1 cellular context compared by ENCODE assay signal in the genomic region with DNA sequence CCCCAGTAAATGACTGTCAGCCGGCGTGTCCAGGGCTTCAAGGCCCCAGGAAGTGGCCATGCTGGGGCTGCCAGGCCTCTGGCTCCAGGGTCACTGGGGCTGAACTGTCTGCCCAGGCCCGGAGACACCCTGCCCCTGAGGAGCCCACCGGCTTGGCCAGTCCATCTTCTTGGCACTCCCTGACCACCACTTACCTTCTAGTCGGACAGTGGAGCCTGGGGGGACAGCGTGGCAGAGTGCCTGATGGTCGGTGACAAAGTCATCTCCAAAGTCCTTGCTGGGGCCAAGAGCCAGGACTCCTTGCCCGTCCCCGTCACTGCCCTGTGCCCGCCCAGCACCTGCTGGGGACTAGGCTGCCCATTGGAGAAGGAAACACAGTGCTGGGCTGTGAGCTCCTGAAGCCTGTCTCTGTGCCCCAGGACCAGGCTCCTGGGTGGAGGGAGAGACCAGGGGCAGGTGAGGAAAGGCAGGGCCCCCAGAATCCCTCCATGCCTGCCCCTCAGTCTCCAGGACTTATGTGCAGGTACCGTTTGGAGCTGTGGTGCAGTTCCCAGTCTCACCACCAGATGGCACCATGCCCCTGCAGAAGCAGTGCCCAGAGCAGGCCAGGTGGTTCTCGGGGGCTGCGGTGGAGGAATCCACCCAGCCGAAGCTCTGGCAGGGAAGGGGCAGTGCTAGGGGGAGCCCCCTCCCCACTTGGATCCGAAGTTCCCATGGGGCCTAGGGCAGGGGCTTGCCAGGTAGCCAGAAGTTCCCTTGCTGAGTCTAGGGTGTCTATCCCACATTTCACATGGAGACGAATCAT.
TF ChIP-seq lines count a peak whose summit lies in the region.

No MANE protein-coding gene starts in this region.

TF ChIP-seq in K562, 482 proteins besides CTCF, POLR2A, EP300 and RAD21 (continued from another document and continues in another):
- TF ChIP-seq, protein P1, sequence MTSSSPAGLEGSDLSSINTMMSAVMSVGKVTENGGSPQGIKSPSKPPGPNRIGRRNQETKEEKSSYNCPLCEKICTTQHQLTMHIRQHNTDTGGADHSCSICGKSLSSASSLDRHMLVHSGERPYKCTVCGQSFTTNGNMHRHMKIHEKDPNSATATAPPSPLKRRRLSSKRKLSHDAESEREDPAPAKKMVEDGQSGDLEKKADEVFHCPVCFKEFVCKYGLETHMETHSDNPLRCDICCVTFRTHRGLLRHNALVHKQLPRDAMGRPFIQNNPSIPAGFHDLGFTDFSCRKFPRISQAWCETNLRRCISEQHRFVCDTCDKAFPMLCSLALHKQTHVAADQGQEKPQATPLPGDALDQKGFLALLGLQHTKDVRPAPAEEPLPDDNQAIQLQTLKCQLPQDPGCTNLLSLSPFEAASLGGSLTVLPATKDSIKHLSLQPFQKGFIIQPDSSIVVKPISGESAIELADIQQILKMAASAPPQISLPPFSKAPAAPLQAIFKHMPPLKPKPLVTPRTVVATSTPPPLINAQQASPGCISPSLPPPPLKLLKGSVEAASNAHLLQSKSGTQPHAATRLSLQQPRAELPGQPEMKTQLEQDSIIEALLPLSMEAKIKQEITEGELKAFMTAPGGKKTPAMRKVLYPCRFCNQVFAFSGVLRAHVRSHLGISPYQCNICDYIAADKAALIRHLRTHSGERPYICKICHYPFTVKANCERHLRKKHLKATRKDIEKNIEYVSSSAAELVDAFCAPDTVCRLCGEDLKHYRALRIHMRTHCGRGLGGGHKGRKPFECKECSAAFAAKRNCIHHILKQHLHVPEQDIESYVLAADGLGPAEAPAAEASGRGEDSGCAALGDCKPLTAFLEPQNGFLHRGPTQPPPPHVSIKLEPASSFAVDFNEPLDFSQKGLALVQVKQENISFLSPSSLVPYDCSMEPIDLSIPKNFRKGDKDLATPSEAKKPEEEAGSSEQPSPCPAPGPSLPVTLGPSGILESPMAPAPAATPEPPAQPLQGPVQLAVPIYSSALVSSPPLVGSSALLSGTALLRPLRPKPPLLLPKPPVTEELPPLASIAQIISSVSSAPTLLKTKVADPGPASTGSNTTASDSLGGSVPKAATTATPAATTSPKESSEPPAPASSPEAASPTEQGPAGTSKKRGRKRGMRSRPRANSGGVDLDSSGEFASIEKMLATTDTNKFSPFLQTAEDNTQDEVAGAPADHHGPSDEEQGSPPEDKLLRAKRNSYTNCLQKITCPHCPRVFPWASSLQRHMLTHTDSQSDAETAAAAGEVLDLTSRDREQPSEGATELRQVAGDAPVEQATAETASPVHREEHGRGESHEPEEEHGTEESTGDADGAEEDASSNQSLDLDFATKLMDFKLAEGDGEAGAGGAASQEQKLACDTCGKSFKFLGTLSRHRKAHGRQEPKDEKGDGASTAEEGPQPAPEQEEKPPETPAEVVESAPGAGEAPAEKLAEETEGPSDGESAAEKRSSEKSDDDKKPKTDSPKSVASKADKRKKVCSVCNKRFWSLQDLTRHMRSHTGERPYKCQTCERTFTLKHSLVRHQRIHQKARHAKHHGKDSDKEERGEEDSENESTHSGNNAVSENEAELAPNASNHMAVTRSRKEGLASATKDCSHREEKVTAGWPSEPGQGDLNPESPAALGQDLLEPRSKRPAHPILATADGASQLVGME (CRISPR knock-in tag; IDR thresholded peaks at IDR 0.05) = peak; percentile 94
- TF ChIP-seq, protein P2, sequence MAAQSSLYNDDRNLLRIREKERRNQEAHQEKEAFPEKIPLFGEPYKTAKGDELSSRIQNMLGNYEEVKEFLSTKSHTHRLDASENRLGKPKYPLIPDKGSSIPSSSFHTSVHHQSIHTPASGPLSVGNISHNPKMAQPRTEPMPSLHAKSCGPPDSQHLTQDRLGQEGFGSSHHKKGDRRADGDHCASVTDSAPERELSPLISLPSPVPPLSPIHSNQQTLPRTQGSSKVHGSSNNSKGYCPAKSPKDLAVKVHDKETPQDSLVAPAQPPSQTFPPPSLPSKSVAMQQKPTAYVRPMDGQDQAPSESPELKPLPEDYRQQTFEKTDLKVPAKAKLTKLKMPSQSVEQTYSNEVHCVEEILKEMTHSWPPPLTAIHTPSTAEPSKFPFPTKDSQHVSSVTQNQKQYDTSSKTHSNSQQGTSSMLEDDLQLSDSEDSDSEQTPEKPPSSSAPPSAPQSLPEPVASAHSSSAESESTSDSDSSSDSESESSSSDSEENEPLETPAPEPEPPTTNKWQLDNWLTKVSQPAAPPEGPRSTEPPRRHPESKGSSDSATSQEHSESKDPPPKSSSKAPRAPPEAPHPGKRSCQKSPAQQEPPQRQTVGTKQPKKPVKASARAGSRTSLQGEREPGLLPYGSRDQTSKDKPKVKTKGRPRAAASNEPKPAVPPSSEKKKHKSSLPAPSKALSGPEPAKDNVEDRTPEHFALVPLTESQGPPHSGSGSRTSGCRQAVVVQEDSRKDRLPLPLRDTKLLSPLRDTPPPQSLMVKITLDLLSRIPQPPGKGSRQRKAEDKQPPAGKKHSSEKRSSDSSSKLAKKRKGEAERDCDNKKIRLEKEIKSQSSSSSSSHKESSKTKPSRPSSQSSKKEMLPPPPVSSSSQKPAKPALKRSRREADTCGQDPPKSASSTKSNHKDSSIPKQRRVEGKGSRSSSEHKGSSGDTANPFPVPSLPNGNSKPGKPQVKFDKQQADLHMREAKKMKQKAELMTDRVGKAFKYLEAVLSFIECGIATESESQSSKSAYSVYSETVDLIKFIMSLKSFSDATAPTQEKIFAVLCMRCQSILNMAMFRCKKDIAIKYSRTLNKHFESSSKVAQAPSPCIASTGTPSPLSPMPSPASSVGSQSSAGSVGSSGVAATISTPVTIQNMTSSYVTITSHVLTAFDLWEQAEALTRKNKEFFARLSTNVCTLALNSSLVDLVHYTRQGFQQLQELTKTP (IDR thresholded peaks at IDR 0.05; ENCODE audit: low read depth in 1 of 2, partially characterized antibody in 2 of 2) = no peak
- TF ChIP-seq, protein P3, sequence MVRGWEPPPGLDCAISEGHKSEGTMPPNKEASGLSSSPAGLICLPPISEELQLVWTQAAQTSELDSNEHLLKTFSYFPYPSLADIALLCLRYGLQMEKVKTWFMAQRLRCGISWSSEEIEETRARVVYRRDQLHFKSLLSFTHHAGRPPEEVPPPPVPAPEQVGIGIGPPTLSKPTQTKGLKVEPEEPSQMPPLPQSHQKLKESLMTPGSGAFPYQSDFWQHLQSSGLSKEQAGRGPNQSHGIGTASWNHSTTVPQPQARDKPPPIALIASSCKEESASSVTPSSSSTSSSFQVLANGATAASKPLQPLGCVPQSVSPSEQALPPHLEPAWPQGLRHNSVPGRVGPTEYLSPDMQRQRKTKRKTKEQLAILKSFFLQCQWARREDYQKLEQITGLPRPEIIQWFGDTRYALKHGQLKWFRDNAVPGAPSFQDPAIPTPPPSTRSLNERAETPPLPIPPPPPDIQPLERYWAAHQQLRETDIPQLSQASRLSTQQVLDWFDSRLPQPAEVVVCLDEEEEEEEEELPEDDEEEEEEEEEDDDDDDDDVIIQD (CRISPR knock-in tag; IDR thresholded peaks at IDR 0.05) = no peak; the same call in 1 of the 2 replicates
- TF ChIP-seq, protein P4, sequence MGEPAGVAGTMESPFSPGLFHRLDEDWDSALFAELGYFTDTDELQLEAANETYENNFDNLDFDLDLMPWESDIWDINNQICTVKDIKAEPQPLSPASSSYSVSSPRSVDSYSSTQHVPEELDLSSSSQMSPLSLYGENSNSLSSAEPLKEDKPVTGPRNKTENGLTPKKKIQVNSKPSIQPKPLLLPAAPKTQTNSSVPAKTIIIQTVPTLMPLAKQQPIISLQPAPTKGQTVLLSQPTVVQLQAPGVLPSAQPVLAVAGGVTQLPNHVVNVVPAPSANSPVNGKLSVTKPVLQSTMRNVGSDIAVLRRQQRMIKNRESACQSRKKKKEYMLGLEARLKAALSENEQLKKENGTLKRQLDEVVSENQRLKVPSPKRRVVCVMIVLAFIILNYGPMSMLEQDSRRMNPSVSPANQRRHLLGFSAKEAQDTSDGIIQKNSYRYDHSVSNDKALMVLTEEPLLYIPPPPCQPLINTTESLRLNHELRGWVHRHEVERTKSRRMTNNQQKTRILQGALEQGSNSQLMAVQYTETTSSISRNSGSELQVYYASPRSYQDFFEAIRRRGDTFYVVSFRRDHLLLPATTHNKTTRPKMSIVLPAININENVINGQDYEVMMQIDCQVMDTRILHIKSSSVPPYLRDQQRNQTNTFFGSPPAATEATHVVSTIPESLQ (CRISPR knock-in tag; IDR thresholded peaks at IDR 0.05) = no peak
- no peak for TF ChIP-seq ZZZ3 (IDR thresholded peaks at IDR 0.05)
- TF ChIP-seq ZNF174 (CRISPR knock-in tag; IDR thresholded peaks at IDR 0.05) = no peak
- TF ChIP-seq CEBPG (CRISPR knock-in tag; IDR thresholded peaks at IDR 0.05) = 0 out of 2 replicates have a peak, but pooled peaks have one; percentile 35
- no peak for TF ChIP-seq CEBPG (tag; conservative IDR thresholded peaks at IDR 0.05 in 1 of 2, IDR thresholded peaks at IDR 0.05 in 1 of 2)
- peak; percentile 18; the same call in 1 of the 2 replicates for TF ChIP-seq PTBP1 (IDR thresholded peaks at IDR 0.05; ENCODE audit: low read depth, low read length)
- TF ChIP-seq SP2 (IDR thresholded peaks at IDR 0.05; ENCODE audit: extremely low read depth, low read depth, low read length, poor library complexity, severe bottlenecking) = no peak
- no peak for TF ChIP-seq ZNF408 (CRISPR knock-in tag; IDR thresholded peaks at IDR 0.05; ENCODE audit: low read depth)
- TF ChIP-seq PHF8 (IDR thresholded peaks at IDR 0.05; ENCODE audit: borderline replicate concordance, low read length) = no peak
- TF ChIP-seq, protein P5, sequence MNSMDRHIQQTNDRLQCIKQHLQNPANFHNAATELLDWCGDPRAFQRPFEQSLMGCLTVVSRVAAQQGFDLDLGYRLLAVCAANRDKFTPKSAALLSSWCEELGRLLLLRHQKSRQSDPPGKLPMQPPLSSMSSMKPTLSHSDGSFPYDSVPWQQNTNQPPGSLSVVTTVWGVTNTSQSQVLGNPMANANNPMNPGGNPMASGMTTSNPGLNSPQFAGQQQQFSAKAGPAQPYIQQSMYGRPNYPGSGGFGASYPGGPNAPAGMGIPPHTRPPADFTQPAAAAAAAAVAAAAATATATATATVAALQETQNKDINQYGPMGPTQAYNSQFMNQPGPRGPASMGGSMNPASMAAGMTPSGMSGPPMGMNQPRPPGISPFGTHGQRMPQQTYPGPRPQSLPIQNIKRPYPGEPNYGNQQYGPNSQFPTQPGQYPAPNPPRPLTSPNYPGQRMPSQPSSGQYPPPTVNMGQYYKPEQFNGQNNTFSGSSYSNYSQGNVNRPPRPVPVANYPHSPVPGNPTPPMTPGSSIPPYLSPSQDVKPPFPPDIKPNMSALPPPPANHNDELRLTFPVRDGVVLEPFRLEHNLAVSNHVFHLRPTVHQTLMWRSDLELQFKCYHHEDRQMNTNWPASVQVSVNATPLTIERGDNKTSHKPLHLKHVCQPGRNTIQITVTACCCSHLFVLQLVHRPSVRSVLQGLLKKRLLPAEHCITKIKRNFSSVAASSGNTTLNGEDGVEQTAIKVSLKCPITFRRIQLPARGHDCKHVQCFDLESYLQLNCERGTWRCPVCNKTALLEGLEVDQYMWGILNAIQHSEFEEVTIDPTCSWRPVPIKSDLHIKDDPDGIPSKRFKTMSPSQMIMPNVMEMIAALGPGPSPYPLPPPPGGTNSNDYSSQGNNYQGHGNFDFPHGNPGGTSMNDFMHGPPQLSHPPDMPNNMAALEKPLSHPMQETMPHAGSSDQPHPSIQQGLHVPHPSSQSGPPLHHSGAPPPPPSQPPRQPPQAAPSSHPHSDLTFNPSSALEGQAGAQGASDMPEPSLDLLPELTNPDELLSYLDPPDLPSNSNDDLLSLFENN (IDR thresholded peaks at IDR 0.05; ENCODE audit: low read depth in 2 of 2, low read length in 2 of 2) = peak in 1 of 2 experiments; percentile 76; a peak in 2 of 4 replicates
- no peak for TF ChIP-seq ZNF668 (CRISPR knock-in tag; IDR thresholded peaks at IDR 0.05)
- TF ChIP-seq, protein P6, sequence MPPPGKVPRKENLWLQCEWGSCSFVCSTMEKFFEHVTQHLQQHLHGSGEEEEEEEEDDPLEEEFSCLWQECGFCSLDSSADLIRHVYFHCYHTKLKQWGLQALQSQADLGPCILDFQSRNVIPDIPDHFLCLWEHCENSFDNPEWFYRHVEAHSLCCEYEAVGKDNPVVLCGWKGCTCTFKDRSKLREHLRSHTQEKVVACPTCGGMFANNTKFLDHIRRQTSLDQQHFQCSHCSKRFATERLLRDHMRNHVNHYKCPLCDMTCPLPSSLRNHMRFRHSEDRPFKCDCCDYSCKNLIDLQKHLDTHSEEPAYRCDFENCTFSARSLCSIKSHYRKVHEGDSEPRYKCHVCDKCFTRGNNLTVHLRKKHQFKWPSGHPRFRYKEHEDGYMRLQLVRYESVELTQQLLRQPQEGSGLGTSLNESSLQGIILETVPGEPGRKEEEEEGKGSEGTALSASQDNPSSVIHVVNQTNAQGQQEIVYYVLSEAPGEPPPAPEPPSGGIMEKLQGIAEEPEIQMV (tag; conservative IDR thresholded peaks at IDR 0.05; ENCODE audit: low read depth) = no peak
- no peak for TF ChIP-seq MEF2D (tag; conservative IDR thresholded peaks at IDR 0.05; ENCODE audit: low read depth)
- peak; percentile 45 for TF ChIP-seq CHD2 (IDR thresholded peaks at IDR 0.05; ENCODE audit: low read depth, low read length)
- TF ChIP-seq, protein P7, sequence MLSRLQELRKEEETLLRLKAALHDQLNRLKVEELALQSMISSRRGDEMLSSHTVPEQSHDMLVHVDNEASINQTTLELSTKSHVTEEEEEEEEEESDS (CRISPR knock-in tag; IDR thresholded peaks at IDR 0.05) = no peak
- TF ChIP-seq, protein P8, sequence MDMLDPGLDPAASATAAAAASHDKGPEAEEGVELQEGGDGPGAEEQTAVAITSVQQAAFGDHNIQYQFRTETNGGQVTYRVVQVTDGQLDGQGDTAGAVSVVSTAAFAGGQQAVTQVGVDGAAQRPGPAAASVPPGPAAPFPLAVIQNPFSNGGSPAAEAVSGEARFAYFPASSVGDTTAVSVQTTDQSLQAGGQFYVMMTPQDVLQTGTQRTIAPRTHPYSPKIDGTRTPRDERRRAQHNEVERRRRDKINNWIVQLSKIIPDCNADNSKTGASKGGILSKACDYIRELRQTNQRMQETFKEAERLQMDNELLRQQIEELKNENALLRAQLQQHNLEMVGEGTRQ (CRISPR knock-in tag; IDR thresholded peaks at IDR 0.05) = no peak; the same call in 1 of the 2 replicates
- no peak for TF ChIP-seq FOXJ3 (CRISPR knock-in tag; IDR thresholded peaks at IDR 0.05)
- TF ChIP-seq, protein P9, sequence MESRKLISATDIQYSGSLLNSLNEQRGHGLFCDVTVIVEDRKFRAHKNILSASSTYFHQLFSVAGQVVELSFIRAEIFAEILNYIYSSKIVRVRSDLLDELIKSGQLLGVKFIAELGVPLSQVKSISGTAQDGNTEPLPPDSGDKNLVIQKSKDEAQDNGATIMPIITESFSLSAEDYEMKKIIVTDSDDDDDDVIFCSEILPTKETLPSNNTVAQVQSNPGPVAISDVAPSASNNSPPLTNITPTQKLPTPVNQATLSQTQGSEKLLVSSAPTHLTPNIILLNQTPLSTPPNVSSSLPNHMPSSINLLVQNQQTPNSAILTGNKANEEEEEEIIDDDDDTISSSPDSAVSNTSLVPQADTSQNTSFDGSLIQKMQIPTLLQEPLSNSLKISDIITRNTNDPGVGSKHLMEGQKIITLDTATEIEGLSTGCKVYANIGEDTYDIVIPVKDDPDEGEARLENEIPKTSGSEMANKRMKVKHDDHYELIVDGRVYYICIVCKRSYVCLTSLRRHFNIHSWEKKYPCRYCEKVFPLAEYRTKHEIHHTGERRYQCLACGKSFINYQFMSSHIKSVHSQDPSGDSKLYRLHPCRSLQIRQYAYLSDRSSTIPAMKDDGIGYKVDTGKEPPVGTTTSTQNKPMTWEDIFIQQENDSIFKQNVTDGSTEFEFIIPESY (CRISPR knock-in tag; IDR thresholded peaks at IDR 0.05) = no peak
- TF ChIP-seq NR3C1 (CRISPR knock-in tag; IDR thresholded peaks at IDR 0.05) = 0 out of 2 replicates have a peak, but pooled peaks have one; percentile 32
- TF ChIP-seq ZNF707 (CRISPR knock-in tag; conservative IDR thresholded peaks at IDR 0.05) = no peak
- no peak for TF ChIP-seq ZNF232 (CRISPR knock-in tag; IDR thresholded peaks at IDR 0.05)
- TF ChIP-seq SRSF1 (IDR thresholded peaks at IDR 0.05; ENCODE audit: low read depth, low read length) = no peak
- TF ChIP-seq KAT8 (IDR thresholded peaks at IDR 0.05; ENCODE audit: low read depth) = no peak
- TF ChIP-seq CCAR2 (IDR thresholded peaks at IDR 0.05; ENCODE audit: low read depth, low read length) = no peak
